Comparison of ENCODE assay signal across 9 cellular contexts in the genomic region with DNA sequence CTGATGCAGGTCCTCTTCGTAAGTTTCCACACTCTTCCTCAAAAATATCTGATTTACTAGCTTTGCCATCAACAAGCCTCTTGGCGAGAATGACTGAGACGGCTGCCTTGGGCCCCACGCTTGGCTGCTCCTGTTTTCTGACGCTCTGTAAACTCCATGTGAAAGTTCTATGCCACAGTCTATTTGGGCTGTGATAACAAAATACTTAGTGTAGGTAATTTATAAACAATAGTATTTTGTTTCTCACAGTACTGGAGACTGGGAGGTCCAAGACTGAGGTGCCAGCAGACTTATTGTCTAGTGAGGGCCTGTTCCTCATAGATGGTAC.
A peak's percentile ranks its signal among the peaks of the same experiment; 100 is the strongest.
DNase-seq lines count a peak whose midpoint lies in the region; ATAC-seq and TF ChIP-seq lines count a peak whose summit lies in the region.
"Had no signal": no experiment of that assay in that cellular context is flagged by ENCODE, and none has a peak within 500 bp of the region (broad histone marks: within the 10 kb centered on the region; RNA-seq: fewer than 3 reads in every experiment).

No MANE protein-coding gene starts in this region.

- DNase-seq in dorsolateral prefrontal cortex (no peak), globus pallidus (ENCODE audit: low spot score) (no peak), mammary epithelial cell (no peak)
- no peak for DNase-seq in activated CD8-positive, alpha-beta memory T cell treated with anti-CD3 and anti-CD28 coated beads, Interleukin-2, amount 10 ng/mL, durations not matched to agents 7 days and 5 days
- DNase-seq in stimulated activated CD4-positive, alpha-beta T cell treated with anti-CD3 and anti-CD28 coated beads, Interleukin-2, amount 100 ng/mL, for 24 hours: no peak

- H3K27me3 ChIP-seq in BLaER1 treated with 17β-estradiol and CSF1 and Interleukin-3, amounts not matched to agents 10 nM and 100 nM: peaks cover 0 to 3% (median 0%) of the 10 kb centered on the region in 11 experiments; a peak in 1 of 22 replicates
- H3K27me3 ChIP-seq in dorsolateral prefrontal cortex: no peaks in the 10 kb centered on the region
- no peaks in the 10 kb centered on the region for H3K27me3 ChIP-seq in mammary epithelial cell (ENCODE audit: insufficient read depth, low read length)

- CTCF ChIA-PET in activated CD8-positive, alpha-beta memory T cell treated with anti-CD3 and anti-CD28 coated beads, Interleukin-2, amount 10 ng/mL, durations not matched to agents 7 days and 5 days (lab: Charles Lee): no interaction called here
- CTCF ChIA-PET in mammary epithelial cell (lab: Charles Lee; ENCODE audit: low non-redundant PET): no interaction called here

- no TSS peak for BruUV-seq in mammary epithelial cell (replicated peaks; lab: Mats Ljungman, UMichigan)

- no peak overlapping the region for H3K4me3 Mint-ChIP-seq in activated CD8-positive, alpha-beta memory T cell treated with anti-CD3 and anti-CD28 coated beads, Interleukin-2, amount 10 ng/mL, durations not matched to agents 7 days and 5 days
- H3K4me3 Mint-ChIP-seq: activated T-helper 1 cell treated with anti-CD3 and anti-CD28 coated beads, Interleukin-12 subunit alpha, Interleukin-12 subunit beta, Interleukin-2, Interleukin-4 antibody, amounts not matched to agents 30 ng/mL and 10 ng/mL and 1 ng/mL, durations not matched to agents 14 hours and 24 hours and 36 hours had no signal

- no peak overlapping the region for H3K4me3 ChIP-seq in BLaER1 treated with 17β-estradiol and CSF1 and Interleukin-3, amounts not matched to agents 10 nM and 100 nM
- no peak overlapping the region for H3K4me3 ChIP-seq in dorsolateral prefrontal cortex
- H3K4me3 ChIP-seq in mammary epithelial cell (replicated peaks in 1 of 3; ENCODE audit: insufficient read depth in 1 of 3, low read depth in 2 of 3, low read length in 3 of 3): no peak overlapping the region

- H3K27ac ChIP-seq in BLaER1 treated with 17β-estradiol and CSF1 and Interleukin-3, amounts not matched to agents 10 nM and 100 nM: peak overlapping the region in 5 of 11 experiments; percentile 33 to 65 (median 50); a peak in 8 of 22 replicates
- H3K27ac ChIP-seq in dorsolateral prefrontal cortex (peak overlapping the region in 53 of 59 donors; percentile 3 to 84 (median 62)), mammary epithelial cell (ENCODE audit: insufficient read depth, low read depth, low read length) (no peak overlapping the region)

- H3K4me1 ChIP-seq in BLaER1 treated with 17β-estradiol and CSF1 and Interleukin-3, amounts not matched to agents 10 nM and 100 nM: peaks cover under 1 to 57% (median 36%) of the 10 kb centered on the region in 10 experiments; a peak in 18 of 20 replicates
- peaks cover 3% of the 10 kb centered on the region for H3K4me1 ChIP-seq in mammary epithelial cell (ENCODE audit: insufficient read depth, low read length)

- 97% methylated on average over 5 of the region's 5 CpGs for WGBS in mammary epithelial cell (ENCODE audit: low coverage, missing lambda C conversion rate)

- no peaks in the 10 kb centered on the region for H3K79me2 ChIP-seq in mammary epithelial cell (ENCODE audit: insufficient read depth, low read length)

- H3K9ac ChIP-seq in BLaER1 treated with 17β-estradiol and CSF1 and Interleukin-3, amounts not matched to agents 10 nM and 100 nM: no peak overlapping the region
- no peak overlapping the region for H3K9ac ChIP-seq in mammary epithelial cell (ENCODE audit: insufficient read depth, low read length)

- dilution Hi-C loops in mammary epithelial cell (cut with HindIII; ENCODE audit: low sequenced_read_pairs): no loop called here

- in situ Hi-C loops in mammary epithelial cell (cut with MboI; ENCODE audit: low sequenced_read_pairs in 2 of 2): no loop called here

- H4K20me1 ChIP-seq in BLaER1 treated with 17β-estradiol and CSF1 and Interleukin-3, amounts not matched to agents 10 nM and 100 nM: no peaks in the 10 kb centered on the region
- H4K20me1 ChIP-seq in mammary epithelial cell (ENCODE audit: insufficient read depth, low read length): no peaks in the 10 kb centered on the region

- H2AFZ ChIP-seq in mammary epithelial cell (ENCODE audit: low read depth, low read length): no peak overlapping the region

- intact Hi-C loops in dorsolateral prefrontal cortex (cut with DNase I) (no loop called here), mammary epithelial cell (cut with micrococcal nuclease) (no loop called here)

- ATAC-seq in GM19395 (IDR thresholded peaks at IDR 0.05; ENCODE audit: unreplicated experiment) (peak; percentile 45), HG03045 (IDR thresholded peaks at IDR 0.05; ENCODE audit: unreplicated experiment) (peak; percentile 29)
- ATAC-seq in activated CD8-positive, alpha-beta memory T cell treated with anti-CD3 and anti-CD28 coated beads, Interleukin-2, amount 10 ng/mL, durations not matched to agents 7 days and 5 days: no peak

- TF ChIP-seq CTCF in dorsolateral prefrontal cortex (IDR thresholded peaks at IDR 0.05 in 54 of 56, conservative IDR thresholded peaks at IDR 0.05 in 2 of 56; ENCODE audit: low read depth in 1 of 56, partially characterized antibody in 56 of 56) (no peak), mammary epithelial cell (conservative IDR thresholded peaks at IDR 0.05 in 1 of 2, IDR thresholded peaks at IDR 0.05 in 1 of 2; ENCODE audit: extremely low read depth in 1 of 2, insufficient read depth in 1 of 2, low read depth in 1 of 2, low read length in 2 of 2) (no peak)

- no peak overlapping the region for H3K27ac Mint-ChIP-seq in activated CD8-positive, alpha-beta memory T cell treated with anti-CD3 and anti-CD28 coated beads, Interleukin-2, amount 10 ng/mL, durations not matched to agents 7 days and 5 days

- H3K36me3 Mint-ChIP-seq in activated CD8-positive, alpha-beta memory T cell treated with anti-CD3 and anti-CD28 coated beads, Interleukin-2, amount 10 ng/mL, durations not matched to agents 7 days and 5 days: peaks cover 38% of the 10 kb centered on the region

- peak overlapping the region in 6 of 11 experiments; percentile 51 to 73 (median 63); a peak in 10 of 22 replicates for H3K4me2 ChIP-seq in BLaER1 treated with 17β-estradiol and CSF1 and Interleukin-3, amounts not matched to agents 10 nM and 100 nM
- no peak overlapping the region for H3K4me2 ChIP-seq in mammary epithelial cell (ENCODE audit: insufficient read depth, low read depth, low read length)

- H3K27me3 Mint-ChIP-seq in activated CD8-positive, alpha-beta memory T cell treated with anti-CD3 and anti-CD28 coated beads, Interleukin-2, amount 10 ng/mL, durations not matched to agents 7 days and 5 days: no peaks in the 10 kb centered on the region

- peaks cover 0 to 71% (median 59%) of the 10 kb centered on the region in 11 experiments; a peak in 19 of 22 replicates for H3K36me3 ChIP-seq in BLaER1 treated with 17β-estradiol and CSF1 and Interleukin-3, amounts not matched to agents 10 nM and 100 nM
- peaks cover 16% of the 10 kb centered on the region for H3K36me3 ChIP-seq in mammary epithelial cell (ENCODE audit: insufficient read depth, low read length)

- peaks cover 4% of the 10 kb centered on the region for H3K9me3 Mint-ChIP-seq in activated CD8-positive, alpha-beta memory T cell treated with anti-CD3 and anti-CD28 coated beads, Interleukin-2, amount 10 ng/mL, durations not matched to agents 7 days and 5 days (ENCODE audit: low read depth)

- H3K9me3 ChIP-seq in BLaER1 treated with 17β-estradiol and CSF1 and Interleukin-3, amounts not matched to agents 10 nM and 100 nM (replicated peaks in 1 of 11): peaks cover 18 to 41% (median 22%) of the 10 kb centered on the region in 11 experiments
- H3K9me3 ChIP-seq in mammary epithelial cell (replicated peaks; ENCODE audit: insufficient read depth, low read length): no peaks in the 10 kb centered on the region

- H3K4me1 Mint-ChIP-seq in activated CD8-positive, alpha-beta memory T cell treated with anti-CD3 and anti-CD28 coated beads, Interleukin-2, amount 10 ng/mL, durations not matched to agents 7 days and 5 days: peaks cover 4% of the 10 kb centered on the region
